8 cellular contexts compared by ENCODE assay signal in the genomic region with DNA sequence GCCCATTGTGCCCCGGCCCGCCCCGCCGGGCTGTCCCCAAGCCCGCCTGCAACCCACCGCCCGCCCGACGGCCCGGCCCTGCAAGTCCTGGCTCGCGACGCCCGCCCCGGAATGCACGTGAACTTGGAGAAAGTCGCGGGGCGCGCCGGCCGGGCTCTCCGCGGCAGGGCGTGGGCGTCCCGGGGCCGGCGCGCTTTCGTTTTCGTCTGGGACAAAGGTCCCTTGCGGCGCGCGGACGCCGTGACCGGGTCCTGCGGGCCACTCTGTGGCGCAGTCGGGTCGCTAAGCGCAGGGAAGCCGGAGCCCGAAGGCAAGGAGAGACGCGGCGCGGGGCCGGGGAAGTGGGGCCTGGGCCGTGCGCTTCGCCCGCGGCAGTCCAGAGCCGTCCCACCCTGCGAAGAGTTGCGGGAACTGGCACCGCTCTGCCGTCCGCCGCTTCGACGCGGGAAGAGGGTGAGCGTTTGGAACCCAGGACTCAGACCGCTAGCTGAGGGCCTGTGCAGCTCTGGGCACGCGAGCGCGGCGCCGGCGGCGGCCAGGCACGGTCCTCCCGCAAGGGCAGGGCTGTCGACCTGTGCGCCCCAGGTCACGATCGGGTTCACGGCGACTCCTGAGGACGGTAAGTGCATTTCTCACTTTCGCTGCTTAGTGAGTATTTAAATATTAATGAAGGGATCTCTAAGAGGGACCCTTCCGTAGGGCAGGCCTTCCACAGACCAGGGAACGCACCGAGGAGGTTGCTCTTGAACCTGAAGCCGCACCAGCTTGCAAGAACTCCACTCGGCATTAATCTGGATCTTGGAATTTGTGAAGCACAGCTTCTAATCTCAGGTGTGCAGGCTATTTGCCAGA.
DNase-seq lines count a peak whose midpoint lies in the region; ATAC-seq lines count a peak whose summit lies in the region.

No MANE protein-coding gene starts in this region.

- peak overlapping the region; percentile 78 for H3K27ac Mint-ChIP-seq in activated naive CD4-positive, alpha-beta T cell treated with anti-CD3 and anti-CD28 coated beads, Interleukin-2, amount 50 U/mL, for 24 hours

- peaks cover 56% of the 10 kb centered on the region for H3K4me1 Mint-ChIP-seq in activated naive CD4-positive, alpha-beta T cell treated with anti-CD3 and anti-CD28 coated beads, Interleukin-2, amount 50 U/mL, for 24 hours

- ATAC-seq in left cardiac atrium = peak; percentile 1
- no peak for ATAC-seq in GM21526 (IDR thresholded peaks at IDR 0.05; ENCODE audit: low FRiP score, unreplicated experiment)

- no peaks in the 10 kb centered on the region for H3K36me3 Mint-ChIP-seq in activated naive CD4-positive, alpha-beta T cell treated with anti-CD3 and anti-CD28 coated beads, Interleukin-2, amount 50 U/mL, for 24 hours

- no peaks in the 10 kb centered on the region for H3K27me3 Mint-ChIP-seq in activated naive CD4-positive, alpha-beta T cell treated with anti-CD3 and anti-CD28 coated beads, Interleukin-2, amount 50 U/mL, for 24 hours

- H3K9me3 Mint-ChIP-seq in activated naive CD4-positive, alpha-beta T cell treated with anti-CD3 and anti-CD28 coated beads, Interleukin-2, amount 50 U/mL, for 24 hours = no peaks in the 10 kb centered on the region

- H3K4me3 Mint-ChIP-seq in activated naive CD4-positive, alpha-beta T cell treated with anti-CD3 and anti-CD28 coated beads, Interleukin-2, amount 50 U/mL, for 24 hours = peak overlapping the region; percentile 88

- intact Hi-C loops in left cardiac atrium (cut with DNase I) = loop anchor here in 1 of 2 donors (5.0 kb wide), 1 partner anchor 65 kb away; no protein-coding TSS in a partner anchor

- DNase-seq in DMS53 (lab: John Stamatoyannopoulos, UW) (peak; percentile 82), DMS53 treated with DMSO at 0.1 percent for 48 hours (lab: John Stamatoyannopoulos, UW; ENCODE audit: unreplicated experiment) (no peak), NCI-H345 (lab: John Stamatoyannopoulos, UW) (peak; percentile 22), left cardiac atrium (peak; percentile 81), retina (peak; percentile 73), dedifferentiated amniotic fluid mesenchymal stem cell (ENCODE audit: extremely low spot score) (no peak)

Comparison
In these comparisons a context has a peak if more than half of its experiments do, and no peak if none do; other contexts are left out.
1. DNase-seq: peak in DMS53 (single experiment), NCI-H345 (single experiment), left cardiac atrium (single experiment) and retina (single experiment); none in DMS53 treated with DMSO at 0.1 percent for 48 hours (single experiment) and dedifferentiated amniotic fluid mesenchymal stem cell (single experiment).